ENCODE assay signal across 8 cellular contexts in the genomic region with DNA sequence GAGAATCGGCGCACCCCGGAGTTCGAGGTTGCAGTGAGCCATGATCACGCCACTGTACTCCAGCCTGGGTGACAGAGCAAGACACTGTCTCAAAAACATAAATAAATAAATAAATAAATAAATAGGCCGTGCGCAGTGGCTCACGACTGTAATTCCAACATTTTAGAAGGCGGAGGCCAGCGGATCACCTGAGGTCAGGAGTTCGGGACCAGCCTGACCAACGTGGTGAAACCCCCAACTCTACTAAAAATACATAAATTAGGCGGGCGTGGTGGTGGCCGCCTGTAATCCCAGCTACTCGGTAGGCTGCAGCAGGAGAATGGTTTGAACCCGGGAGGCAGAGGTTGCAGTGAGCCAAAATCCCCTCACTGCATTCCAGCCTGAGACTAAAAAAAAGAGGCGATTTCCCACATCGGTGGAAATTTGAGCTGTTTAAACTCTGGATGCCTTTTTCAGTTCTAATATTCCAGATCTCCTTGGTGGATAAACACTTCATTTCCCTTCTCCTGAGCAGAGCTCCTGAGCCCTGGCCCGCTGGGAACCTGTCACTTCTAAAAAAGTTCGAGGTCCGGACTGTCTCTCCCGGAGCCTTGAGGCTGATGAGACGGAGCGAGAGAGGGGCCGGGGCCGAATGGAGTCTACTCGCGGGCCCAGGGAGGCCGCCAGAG. TPM values are rescaled to one million over a fixed set of nuclear protein-coding genes. Genes with fewer than 3 reads are reported as not detected.
DNase-seq lines count a peak whose midpoint lies in the region; ATAC-seq and TF ChIP-seq lines count a peak whose summit lies in the region.

No MANE protein-coding gene starts in this region.

- no peak for DNase-seq in PC-9
- peak in 1 of 2 donors; percentile 46 for DNase-seq in psoas muscle
- DNase-seq in NCI-H446 treated with DMSO at 0.1 percent for 48 hours (lab: John Stamatoyannopoulos, UW) = no peak
- no peak for DNase-seq in NOMO-1 treated with DMSO at 0.1 percent for 48 hours (lab: John Stamatoyannopoulos, UW; ENCODE audit: unreplicated experiment)
- DNase-seq in stimulated activated CD4-positive, alpha-beta T cell treated with anti-CD3 and anti-CD28 coated beads, Interleukin-4, amount 100 ng/mL, for 4 hours = no peak

- ATAC-seq in psoas muscle (no peak), HG03457 (IDR thresholded peaks at IDR 0.05; ENCODE audit: unreplicated experiment) (no peak)

- H3K36me3 ChIP-seq in PC-9 (ENCODE audit: low read depth) = no peaks in the 10 kb centered on the region
- no peaks in the 10 kb centered on the region for H3K36me3 ChIP-seq in esophagus (ENCODE audit: control insufficient read depth in 2 of 2, insufficient read depth in 2 of 2, low read length in 1 of 2)
- peaks cover 0 to 22% of the 10 kb centered on the region in 2 donors for H3K36me3 ChIP-seq in psoas muscle (ENCODE audit: insufficient read depth in 1 of 2, low read depth in 1 of 2)

- H3K9me3 ChIP-seq in PC-9 (ENCODE audit: insufficient read depth, low read depth) = no peaks in the 10 kb centered on the region
- no peaks in the 10 kb centered on the region for H3K9me3 ChIP-seq in esophagus (ENCODE audit: control insufficient read depth in 2 of 2, insufficient read depth in 1 of 2, low read depth in 1 of 2, low read length in 1 of 2)
- H3K9me3 ChIP-seq in psoas muscle = no peaks in the 10 kb centered on the region

- H3K79me2 ChIP-seq in PC-9 (ENCODE audit: low read depth) = peaks cover 5% of the 10 kb centered on the region; the same call in 1 of the 2 replicates

- peak overlapping the region; percentile 83 for H2AFZ ChIP-seq in PC-9

- H3K9me2 ChIP-seq in PC-9 (ENCODE audit: insufficient read depth) = no peaks in the 10 kb centered on the region

- POLR2A ChIA-PET in PC-9 (lab: Charles Lee; ENCODE audit: unreplicated experiment) = no interaction called here

- CTCF ChIA-PET in PC-9 (lab: Charles Lee) = interaction anchor here (0.6 to 0.7 kb wide), 2 partner anchors 29 to 164 kb away, joined by 3 to 14 read pairs; no protein-coding TSS in a partner anchor

- BruUV-seq in PC-9 (replicated peaks; lab: Mats Ljungman, UMichigan) = TSS peak; percentile 69

- no peaks in the 10 kb centered on the region; the same call in 1 of the 2 replicates for H3F3A ChIP-seq in PC-9 (ENCODE audit: insufficient read depth, low read depth)

- H3K27ac ChIP-seq in PC-9 = no peak overlapping the region
- H3K27ac ChIP-seq in esophagus (ENCODE audit: low read depth in 2 of 2, low read length in 1 of 2) = peak overlapping the region; percentile 99
- peak overlapping the region; percentile 97 for H3K27ac ChIP-seq in psoas muscle

- H3K4me3 ChIP-seq in GM12875 (ENCODE audit: low read depth, low read length) (peak overlapping the region; percentile 70), PC-9 (peak overlapping the region; percentile 77; the same call in 1 of the 2 replicates), esophagus (ENCODE audit: low read depth in 1 of 2, low read length in 2 of 2) (peak overlapping the region; percentile 71 to 79), psoas muscle (peak overlapping the region; percentile 75)

- 30 to 32% methylated on average over 30 of the region's 30 CpGs for WGBS in esophagus, 2 donors
- WGBS in psoas muscle, 3 donors = 31 to 32% (median 32%) methylated on average over 30 of the region's 30 CpGs

- intact Hi-C loops in PC-9 (cut with micrococcal nuclease; ENCODE audit: unreplicated experiment) (loop anchor here (1.0 to 10.0 kb wide), 4 partner anchors 25 to 251 kb away; a partner anchor contains a TSS), psoas muscle (cut with DNase I) (loop anchor here (2.0 to 10.0 kb wide), 4 partner anchors 29 to 191 kb away; no protein-coding TSS in a partner anchor)

- H3K27me3 ChIP-seq in PC-9 (ENCODE audit: insufficient read depth, low read depth) (no peaks in the 10 kb centered on the region), esophagus (ENCODE audit: control insufficient read depth in 1 of 2, insufficient read depth in 2 of 2, low read length in 2 of 2) (no peaks in the 10 kb centered on the region), psoas muscle (ENCODE audit: insufficient read depth in 3 of 3, low read length in 2 of 3) (no peaks in the 10 kb centered on the region)

- H4K20me1 ChIP-seq in PC-9 (ENCODE audit: insufficient read depth) = no peaks in the 10 kb centered on the region

- peak; percentile 84; the same call in 1 of the 2 replicates for TF ChIP-seq CTCF in GM12875 (IDR thresholded peaks at IDR 0.05; ENCODE audit: borderline replicate concordance, insufficient read depth, low read depth, low read length)
- TF ChIP-seq CTCF in PC-9 (conservative IDR thresholded peaks at IDR 0.05) = no peak
- TF ChIP-seq CTCF in psoas muscle (IDR thresholded peaks at IDR 0.05) = peak; percentile 96

- H3K4me2 ChIP-seq in PC-9 = peak overlapping the region; percentile 95

- 0 out of 2 replicates have a peak, but pooled peaks cover 6% of the 10 kb centered on the region for H3K4me1 ChIP-seq in PC-9 (replicated peaks; ENCODE audit: insufficient read depth)
- peaks cover 7 to 12% of the 10 kb centered on the region in 2 donors for H3K4me1 ChIP-seq in esophagus (ENCODE audit: control insufficient read depth in 2 of 2, insufficient read depth in 2 of 2, low read length in 1 of 2)
- H3K4me1 ChIP-seq in psoas muscle = peaks cover 20% of the 10 kb centered on the region

RNA-seq across cellular contexts. Expression of a gene that starts 2.0 kb away (rescaled TPM):
- 26.3 and 30.8 TPM in 2 replicates for total RNA-seq in PC-9 (2021)
- polyA plus RNA-seq in esophagus = 10 to 100 TPM; 11.4 to 22.6 TPM
- 10 to 100 TPM; 11.3 to 86.0 (median 12.7) TPM for total RNA-seq in psoas muscle
- polyA plus RNA-seq in psoas muscle = 10 to 100 TPM in 2 of 3 donors, 1 to 10 TPM in 1; 8.3 to 13.2 (median 10.9) TPM

RNA-seq across cellular contexts. Expression of a gene that starts 25.0 kb away (rescaled TPM):
- total RNA-seq in PC-9 (2021) = 1.6 and 2.3 TPM in 2 replicates
- polyA plus RNA-seq in esophagus = 1 to 10 TPM; 1.1 to 2.1 TPM
- 1 to 10 TPM in 1 of 4 donors, under 1 TPM in 3; 0.15 to 1.7 (median 0.51) TPM for total RNA-seq in psoas muscle
- 1 to 10 TPM in 1 of 3 donors, under 1 TPM in 1, not detected in 1; 0.25 to 1.0 TPM for polyA plus RNA-seq in psoas muscle

RNA-seq across cellular contexts. Expression of a gene that starts 27.1 kb away (rescaled TPM):
- total RNA-seq in PC-9 (2021) = 6.2 and 12.7 TPM in 2 replicates
- 10 to 100 TPM in 1 of 2 donors, 1 to 10 TPM in 1; 6.3 to 15.2 TPM for polyA plus RNA-seq in esophagus
- total RNA-seq in psoas muscle = 10 to 100 TPM in 2 of 4 donors, 1 to 10 TPM in 2; 7.9 to 13.3 (median 9.5) TPM
- 10 to 100 TPM; 10.8 to 14.8 (median 13.0) TPM for polyA plus RNA-seq in psoas muscle

RNA-seq across cellular contexts. Expression of a gene that starts 38.8 kb away (rescaled TPM):
- total RNA-seq in PC-9 (2021) (46.2 and 57.7 TPM in 2 replicates), psoas muscle (10 to 100 TPM; 53.3 to 81.9 (median 73.3) TPM)
- polyA plus RNA-seq in esophagus (10 to 100 TPM; 16.3 to 30.3 TPM), psoas muscle (100 to 1,000 TPM in 1 of 3 donors, 10 to 100 TPM in 2; 56.3 to 103 (median 77.2) TPM)

RNA-seq across cellular contexts. Expression of a gene that starts 57.8 kb away (rescaled TPM):
- total RNA-seq in PC-9 (2021) (1.0 and 1.4 TPM in 2 replicates), psoas muscle (not detected)
- polyA plus RNA-seq in esophagus (under 1 TPM; 0.37 to 0.65 TPM), psoas muscle (under 1 TPM in 1 of 3 donors, not detected in 2; 0.01 TPM)
